ENCODE assay signal across 17 cellular contexts in genomic region chr2:19850526-19851050, GRCh38.
"Had no signal": no experiment of that assay in that cellular context is flagged by ENCODE, and none has a peak within 500 bp of the region (broad histone marks: within the 10 kb centered on the region; RNA-seq: fewer than 3 reads in every experiment).

No MANE protein-coding gene starts in this region.

- H3K4me3 Mint-ChIP-seq: naive thymus-derived CD4-positive, alpha-beta T cell; nephron progenitor cell; stimulated activated naive B cell treated with anti-CD40 and anti-IgM and Interleukin-4, amounts not matched to agents 10 μg/mL and 1 μg/mL and 100 μg/mL, for 72 hours; stimulated activated naive CD8-positive, alpha-beta T cell treated with anti-CD3 and anti-CD28 coated beads, Interleukin-15, amount 100 ng/mL, for 72 hours had no signal

- H3K4me1 ChIP-seq: right atrium auricular region, testis had no signal

- H3K27me3 ChIP-seq: neutrophil, right atrium auricular region, sigmoid colon, testis, transverse colon had no signal

- H3K9me3 Mint-ChIP-seq: nephron progenitor cell; stimulated activated naive CD8-positive, alpha-beta T cell treated with anti-CD3 and anti-CD28 coated beads, Interleukin-15, amount 100 ng/mL, for 72 hours had no signal

- H3K27me3 Mint-ChIP-seq: stimulated activated naive CD8-positive, alpha-beta T cell treated with anti-CD3 and anti-CD28 coated beads, Interleukin-15, amount 100 ng/mL, for 72 hours had no signal

- H3K9me3 ChIP-seq: neutrophil, right atrium auricular region, sigmoid colon, testis, transverse colon had no signal

- ATAC-seq: naive thymus-derived CD4-positive, alpha-beta T cell; stimulated activated naive CD8-positive, alpha-beta T cell treated with anti-CD3 and anti-CD28 coated beads, Interleukin-15, amount 100 ng/mL, for 72 hours had no signal

- H3K4me3 ChIP-seq: right atrium auricular region, sigmoid colon, skin epidermis, testis, transverse colon had no signal

- H3K4me1 Mint-ChIP-seq: naive thymus-derived CD4-positive, alpha-beta T cell; nephron progenitor cell; stimulated activated naive B cell treated with anti-CD40 and anti-IgM and Interleukin-4, amounts not matched to agents 10 μg/mL and 1 μg/mL and 100 μg/mL, for 72 hours; stimulated activated naive CD8-positive, alpha-beta T cell treated with anti-CD3 and anti-CD28 coated beads, Interleukin-15, amount 100 ng/mL, for 72 hours had no signal

- H3K27ac ChIP-seq: neutrophil, right atrium auricular region, sigmoid colon, skin epidermis, testis, transverse colon had no signal

- H3K27ac Mint-ChIP-seq: naive thymus-derived CD4-positive, alpha-beta T cell; nephron progenitor cell; stimulated activated naive B cell treated with anti-CD40 and anti-IgM and Interleukin-4, amounts not matched to agents 10 μg/mL and 1 μg/mL and 100 μg/mL, for 72 hours; stimulated activated naive CD8-positive, alpha-beta T cell treated with anti-CD3 and anti-CD28 coated beads, Interleukin-15, amount 100 ng/mL, for 72 hours had no signal

- DNase-seq: cerebellar nuclear complex; effector memory CD4-positive, alpha-beta T cell; foreskin melanocyte; hippocampal formation; kidney glomerular epithelial cell; naive thymus-derived CD4-positive, alpha-beta T cell; nephron progenitor cell; sigmoid colon; stimulated activated CD4-positive, alpha-beta T cell treated with anti-CD3 and anti-CD28 coated beads, Interleukin-2, amount 100 ng/mL, for 24 hours; stimulated activated CD4-positive, alpha-beta T cell treated with anti-CD3 and anti-CD28 coated beads, Interleukin-4, amount 100 ng/mL, for 4 hours; stimulated activated naive B cell treated with anti-CD40 and anti-IgM and Interleukin-4, amounts not matched to agents 10 μg/mL and 1 μg/mL and 100 μg/mL, for 72 hours; stimulated activated naive CD8-positive, alpha-beta T cell treated with anti-CD3 and anti-CD28 coated beads, Interleukin-15, amount 100 ng/mL, for 72 hours; testis; transverse colon had no signal

- H3K36me3 ChIP-seq: neutrophil, right atrium auricular region, sigmoid colon, transverse colon had no signal

- H3K36me3 Mint-ChIP-seq: naive thymus-derived CD4-positive, alpha-beta T cell; stimulated activated naive B cell treated with anti-CD40 and anti-IgM and Interleukin-4, amounts not matched to agents 10 μg/mL and 1 μg/mL and 100 μg/mL, for 72 hours had no signal
